ENCODE assay signal across 9 cellular contexts in genomic region chr11:71962428-71963038, GRCh38. TPM values are rescaled to one million over a fixed set of nuclear protein-coding genes. Genes with fewer than 3 reads are reported as not detected.
DNase-seq lines count a peak whose midpoint lies in the region; ATAC-seq and TF ChIP-seq lines count a peak whose summit lies in the region.
"Had no signal": no experiment of that assay in that cellular context is flagged by ENCODE, and none has a peak within 500 bp of the region (broad histone marks: within the 10 kb centered on the region; RNA-seq: fewer than 3 reads in every experiment).

No MANE protein-coding gene starts in this region.

- peaks cover 24% of the 10 kb centered on the region for H3K36me3 ChIP-seq in osteoblast (ENCODE audit: insufficient read depth, low read length)

- H3K4me3 Mint-ChIP-seq in activated T-helper 17 cell treated with anti-CD3 and anti-CD28 coated beads, Interleukin-2, amount 50 U/mL, for 72 hours: peak overlapping the region; percentile 46

- H3K4me1 ChIP-seq in osteoblast (ENCODE audit: insufficient read depth, low read length): peaks cover 7% of the 10 kb centered on the region

- no peak overlapping the region for H3K4me3 ChIP-seq in osteoblast (ENCODE audit: insufficient read depth, low read length)

- H3K9me3 ChIP-seq in osteoblast (ENCODE audit: low read depth, low read length): no peaks in the 10 kb centered on the region

- H3K27me3 Mint-ChIP-seq in activated T-helper 17 cell treated with anti-CD3 and anti-CD28 coated beads, Interleukin-2, amount 50 U/mL, for 72 hours: no peaks in the 10 kb centered on the region

- no peak for TF ChIP-seq CTCF in osteoblast (IDR thresholded peaks at IDR 0.05; ENCODE audit: extremely low read depth, low read depth, low read length)

- no peaks in the 10 kb centered on the region for H3K9me3 Mint-ChIP-seq in activated T-helper 17 cell treated with anti-CD3 and anti-CD28 coated beads, Interleukin-2, amount 50 U/mL, for 72 hours

- H3K4me1 Mint-ChIP-seq in activated T-helper 17 cell treated with anti-CD3 and anti-CD28 coated beads, Interleukin-2, amount 50 U/mL, for 72 hours: peaks cover 13% of the 10 kb centered on the region

- peak overlapping the region; percentile 65 for H3K27ac ChIP-seq in osteoblast (ENCODE audit: low read depth, low read length)

- H3K4me2 ChIP-seq in osteoblast (ENCODE audit: insufficient read depth, low read length): no peak overlapping the region

- H3K79me2 ChIP-seq in osteoblast (ENCODE audit: insufficient read depth, low read length): peaks cover 33% of the 10 kb centered on the region

- no peak for DNase-seq in osteoblast (ENCODE audit: insufficient read length, low spot score, missing footprints)
- no peak for DNase-seq in NCI-H345 (lab: John Stamatoyannopoulos, UW)
- no peak for DNase-seq in effector CD8-positive, alpha-beta T cell (lab: John Stamatoyannopoulos, UW)
- DNase-seq in GM03348 (ENCODE audit: low spot score): no peak
- DNase-seq: activated CD8-positive, alpha-beta memory T cell treated with anti-CD3 and anti-CD28 coated beads for 24 hours had no signal

- H3K27ac Mint-ChIP-seq in activated T-helper 17 cell treated with anti-CD3 and anti-CD28 coated beads, Interleukin-2, amount 50 U/mL, for 72 hours: peak overlapping the region; percentile 87

- peaks cover 85% of the 10 kb centered on the region for H3K36me3 Mint-ChIP-seq in activated T-helper 17 cell treated with anti-CD3 and anti-CD28 coated beads, Interleukin-2, amount 50 U/mL, for 72 hours (ENCODE audit: low read depth)

- no peaks in the 10 kb centered on the region for H3K27me3 ChIP-seq in osteoblast (ENCODE audit: insufficient read depth, low read length)

- ATAC-seq in GM18858 (IDR thresholded peaks at IDR 0.05; ENCODE audit: unreplicated experiment) (peak; percentile 62), HG03097 (IDR thresholded peaks at IDR 0.05; ENCODE audit: low FRiP score, unreplicated experiment) (peak; percentile 66), HG03095 (IDR thresholded peaks at IDR 0.05; ENCODE audit: unreplicated experiment) (no peak)
- peak; percentile 93 for ATAC-seq in activated T-helper 17 cell treated with anti-CD3 and anti-CD28 coated beads, Interleukin-2, amount 50 U/mL, for 72 hours (replicated peaks)

- peaks cover 10% of the 10 kb centered on the region for H4K20me1 ChIP-seq in osteoblast (ENCODE audit: insufficient read depth, low read length)

- H2AFZ ChIP-seq in osteoblast (ENCODE audit: low read length): peak overlapping the region; percentile 12

RNA-seq across cellular contexts. Expression of gene RNF121, which starts 33.7 kb away (rescaled TPM):
- 10 to 100 TPM; 45.8 to 55.5 TPM for total RNA-seq in activated T-helper 17 cell treated with anti-CD3 and anti-CD28 coated beads, Interleukin-2, amount 50 U/mL, for 72 hours
- total RNA-seq in osteoblast: 32.1 and 32.2 TPM in 2 replicates

RNA-seq across cellular contexts. Expression of gene XNDC1N, which starts 34.1 kb away (rescaled TPM):
- 10 to 100 TPM; 13.9 to 16.6 TPM for total RNA-seq in activated T-helper 17 cell treated with anti-CD3 and anti-CD28 coated beads, Interleukin-2, amount 50 U/mL, for 72 hours
- total RNA-seq in osteoblast: 8.8 and 9.4 TPM in 2 replicates

RNA-seq across cellular contexts. Expression of gene IL18BP, which starts 36.2 kb away (rescaled TPM):
- total RNA-seq in activated T-helper 17 cell treated with anti-CD3 and anti-CD28 coated beads, Interleukin-2, amount 50 U/mL, for 72 hours: 10 to 100 TPM; 18.4 to 21.9 TPM
- total RNA-seq in osteoblast: 4.0 and 4.4 TPM in 2 replicates
